1 cellular context compared by ENCODE assay signal in genomic region chr6:135514706-135515105, GRCh38.
TF ChIP-seq lines count a peak whose summit lies in the region.

No MANE protein-coding gene starts in this region.

TF ChIP-seq in H1, 55 proteins besides CTCF, POLR2A, EP300 and RAD21:
- TF ChIP-seq TEAD4 (IDR thresholded peaks at IDR 0.05; ENCODE audit: low read depth, low read length) (0 out of 2 replicates have a peak, but pooled peaks have one; percentile 6), SIN3A (conservative IDR thresholded peaks at IDR 0.05 in 1 of 2, IDR thresholded peaks at IDR 0.05 in 1 of 2; ENCODE audit: low read depth in 1 of 2, low read length in 2 of 2) (0 out of 4 replicates have a peak, but pooled peaks of 1 of the 2 experiments have one; percentile 27), JUN (IDR thresholded peaks at IDR 0.05; ENCODE audit: low read depth, low read length) (no peak), CHD1 (IDR thresholded peaks at IDR 0.05; ENCODE audit: low read depth, low read length) (no peak), KDM5A (IDR thresholded peaks at IDR 0.05; ENCODE audit: low read length) (no peak), CREB1 (IDR thresholded peaks at IDR 0.05) (no peak)
